8 cellular contexts compared by ENCODE assay signal in genomic region chr13:41352935-41353801, GRCh38. TPM values are rescaled to one million over a fixed set of nuclear protein-coding genes. Genes with fewer than 3 reads are reported as not detected.
A peak's percentile ranks its signal among the peaks of the same experiment; 100 is the strongest.
DNase-seq lines count a peak whose midpoint lies in the region; ATAC-seq, FAIRE-seq and TF ChIP-seq lines count a peak whose summit lies in the region.

No MANE protein-coding gene starts in this region.

- TF ChIP-seq CTCF in BE2C (IDR thresholded peaks at IDR 0.05; ENCODE audit: low read depth, low read length) (peak; percentile 76), epithelial cell of proximal tubule (conservative IDR thresholded peaks at IDR 0.05; ENCODE audit: low read depth, low read length) (peak; percentile 81), nephron progenitor cell (IDR thresholded peaks at IDR 0.05) (peak; percentile 85)

- no peak for DNase-seq in BE2C
- DNase-seq in GM19239 (ENCODE audit: insufficient read length, low spot score): peak; percentile 31
- peak; percentile 23 for DNase-seq in NCI-H460 (ENCODE audit: extremely low read depth, low read depth)
- peak; percentile 67 for DNase-seq in activated CD8-positive, alpha-beta T cell treated with anti-CD3 and anti-CD28 coated beads, Interleukin-2, amount 10 ng/mL, durations not matched to agents 7 days and 5 days
- peak; percentile 19 for DNase-seq in epithelial cell of proximal tubule (ENCODE audit: low read depth)
- peak; percentile 27 for DNase-seq in nephron progenitor cell
- no peak for DNase-seq in NCI-H2029 treated with DMSO at 0.1 percent for 48 hours (lab: John Stamatoyannopoulos, UW)

- no peaks in the 10 kb centered on the region for H3K9me3 ChIP-seq in BE2C

- no peaks in the 10 kb centered on the region for H3K27me3 ChIP-seq in BE2C

- no peaks in the 10 kb centered on the region for H3K27me3 Mint-ChIP-seq in activated CD8-positive, alpha-beta T cell treated with anti-CD3 and anti-CD28 coated beads, Interleukin-2, amount 10 ng/mL, durations not matched to agents 7 days and 5 days (ENCODE audit: low read depth)
- no peaks in the 10 kb centered on the region for H3K27me3 Mint-ChIP-seq in nephron progenitor cell (ENCODE audit: low read depth, poor library complexity)

- peak; percentile 60 for ATAC-seq in activated CD8-positive, alpha-beta T cell treated with anti-CD3 and anti-CD28 coated beads, Interleukin-2, amount 10 ng/mL, durations not matched to agents 7 days and 5 days
- ATAC-seq in GM21717 (IDR thresholded peaks at IDR 0.05; ENCODE audit: unreplicated experiment): no peak

- peaks cover 26% of the 10 kb centered on the region for H3K36me3 ChIP-seq in BE2C

- POLR2A ChIA-PET in activated CD8-positive, alpha-beta T cell treated with anti-CD3 and anti-CD28 coated beads, Interleukin-2, amount 10 ng/mL, durations not matched to agents 7 days and 5 days (lab: Charles Lee): no interaction called here

- H3K4me1 Mint-ChIP-seq in activated CD8-positive, alpha-beta T cell treated with anti-CD3 and anti-CD28 coated beads, Interleukin-2, amount 10 ng/mL, durations not matched to agents 7 days and 5 days (ENCODE audit: low read depth): peaks cover 41% of the 10 kb centered on the region
- peaks cover 5% of the 10 kb centered on the region for H3K4me1 Mint-ChIP-seq in nephron progenitor cell

- peak; percentile 85 for FAIRE-seq in GM19239 (lab: Jason Lieb, UNC)

- no peak overlapping the region for H3K27ac Mint-ChIP-seq in activated CD8-positive, alpha-beta T cell treated with anti-CD3 and anti-CD28 coated beads, Interleukin-2, amount 10 ng/mL, durations not matched to agents 7 days and 5 days
- peak overlapping the region; percentile 92 for H3K27ac Mint-ChIP-seq in nephron progenitor cell

- CTCF ChIA-PET in activated CD8-positive, alpha-beta T cell treated with anti-CD3 and anti-CD28 coated beads, Interleukin-2, amount 10 ng/mL, durations not matched to agents 7 days and 5 days (lab: Charles Lee): interaction anchor here (0.9 to 1.7 kb wide), 3 partner anchors 19 to 105 kb away, joined by 3 to 5 read pairs (median 4); no protein-coding TSS in a partner anchor

- no peaks in the 10 kb centered on the region for H3K9me3 Mint-ChIP-seq in activated CD8-positive, alpha-beta T cell treated with anti-CD3 and anti-CD28 coated beads, Interleukin-2, amount 10 ng/mL, durations not matched to agents 7 days and 5 days (ENCODE audit: insufficient read depth)
- H3K9me3 Mint-ChIP-seq in nephron progenitor cell: no peaks in the 10 kb centered on the region

- no peak overlapping the region for H3K4me3 Mint-ChIP-seq in activated CD8-positive, alpha-beta T cell treated with anti-CD3 and anti-CD28 coated beads, Interleukin-2, amount 10 ng/mL, durations not matched to agents 7 days and 5 days
- H3K4me3 Mint-ChIP-seq in nephron progenitor cell: no peak overlapping the region

- H3K4me3 ChIP-seq in BE2C (ENCODE audit: low read depth, low read length): no peak overlapping the region
- no peak overlapping the region for H3K4me3 ChIP-seq in epithelial cell of proximal tubule (ENCODE audit: low read depth, low read length)

- H3K4me1 ChIP-seq in BE2C: no peaks in the 10 kb centered on the region

- H3K36me3 Mint-ChIP-seq in activated CD8-positive, alpha-beta T cell treated with anti-CD3 and anti-CD28 coated beads, Interleukin-2, amount 10 ng/mL, durations not matched to agents 7 days and 5 days (ENCODE audit: low read depth): peaks cover 37% of the 10 kb centered on the region
- H3K36me3 Mint-ChIP-seq in nephron progenitor cell (ENCODE audit: low read depth): peaks cover 73% of the 10 kb centered on the region

RNA-seq across cellular contexts. Expression of gene NAA16, which starts 42.1 kb away (rescaled TPM):
- polyA plus RNA-seq in BE2C (2012; ENCODE audit: insufficient read depth, insufficient read length, low read depth): 12.2 TPM
- total RNA-seq in NCI-H460 (2014; rRNA removed; shearing (Covaris generic)): 7.2 and 7.5 TPM in 2 replicates
- 33.5 and 35.1 TPM in 2 replicates for polyA plus RNA-seq in NCI-H460 (2014; cell fraction: nucleus; rRNA removed)
- 10 to 100 TPM; 36.7 to 38.7 TPM for total RNA-seq in activated CD8-positive, alpha-beta T cell treated with anti-CD3 and anti-CD28 coated beads, Interleukin-2, amount 10 ng/mL, durations not matched to agents 7 days and 5 days
- total RNA-seq in epithelial cell of proximal tubule: 5.7 and 9.6 TPM in 2 replicates

Comparison
In these comparisons a context has a peak if more than half of its experiments do, and no peak if none do; other contexts are left out.
1. DNase-seq: peak in GM19239 (single experiment), NCI-H460 (single experiment), activated CD8-positive, alpha-beta T cell treated with anti-CD3 and anti-CD28 coated beads, Interleukin-2, amount 10 ng/mL, durations not matched to agents 7 days and 5 days (single experiment), epithelial cell of proximal tubule (single experiment) and nephron progenitor cell (single experiment); none in BE2C (single experiment) and NCI-H2029 treated with DMSO at 0.1 percent for 48 hours (single experiment).
2. Peak in every context shown above with its lines, with median percentiles within 50 percentile points of each other: CTCF ChIP-seq.